1 cellular context compared by ENCODE assay signal in the genomic region with DNA sequence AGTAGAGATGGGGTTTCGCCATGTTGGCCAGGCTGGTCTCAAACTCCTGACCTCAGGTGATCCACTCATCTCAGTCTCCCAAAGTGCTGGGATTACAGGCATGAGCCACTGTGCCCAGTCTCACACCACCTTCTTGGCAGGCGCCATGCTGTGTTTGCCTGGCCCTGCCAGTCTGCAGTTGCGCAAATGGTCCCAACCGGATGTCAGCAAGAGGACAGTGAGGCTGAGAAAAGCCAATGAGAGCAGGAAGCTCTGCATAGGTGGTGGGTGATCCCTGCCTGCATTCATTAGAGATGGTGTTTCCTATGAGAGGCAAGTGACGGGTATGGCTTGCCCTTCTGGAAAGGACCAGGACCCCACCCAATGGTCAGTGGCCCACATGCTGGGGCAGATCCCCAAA.
TF ChIP-seq lines count a peak whose summit lies in the region.

No MANE protein-coding gene starts in this region.

TF ChIP-seq in endothelial cell of umbilical vein, 7 proteins besides CTCF, POLR2A, EP300 and RAD21:
- no peak for TF ChIP-seq POLR2AphosphoS5 (IDR thresholded peaks at IDR 0.05; ENCODE audit: insufficient read depth, low read depth, low read length)
- no peak for TF ChIP-seq JUN (IDR thresholded peaks at IDR 0.05; ENCODE audit: borderline replicate concordance, insufficient read depth, insufficient read length, low read depth)
- TF ChIP-seq, protein P1, sequence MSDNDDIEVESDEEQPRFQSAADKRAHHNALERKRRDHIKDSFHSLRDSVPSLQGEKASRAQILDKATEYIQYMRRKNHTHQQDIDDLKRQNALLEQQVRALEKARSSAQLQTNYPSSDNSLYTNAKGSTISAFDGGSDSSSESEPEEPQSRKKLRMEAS (IDR thresholded peaks at IDR 0.05; ENCODE audit: insufficient read depth, insufficient read length), result no peak
- TF ChIP-seq EZH2 (IDR thresholded peaks at IDR 0.05; ENCODE audit: borderline replicate concordance, low read depth, low read length, severe bottlenecking), result no peak
- TF ChIP-seq GATA2 (IDR thresholded peaks at IDR 0.05; ENCODE audit: insufficient read depth, insufficient read length, low read depth, low read length), result no peak
- TF ChIP-seq MYC (IDR thresholded peaks at IDR 0.05; ENCODE audit: low read depth, low read length), result no peak
- TF ChIP-seq FOS (IDR thresholded peaks at IDR 0.05; ENCODE audit: borderline replicate concordance, insufficient read depth, low read length), result no peak
TF ChIP-seq in endothelial cell of umbilical vein: peak in this region for 0.
